Comparison of ENCODE assay signal across 24 cellular contexts in genomic region chr11:108807262-108807661, GRCh38.
"Had no signal": no experiment of that assay in that cellular context is flagged by ENCODE, and none has a peak within 500 bp of the region (broad histone marks: within the 10 kb centered on the region; RNA-seq: fewer than 3 reads in every experiment).

No MANE protein-coding gene starts in this region.

- DNase-seq: activated CD4-positive, alpha-beta T cell treated with anti-CD3 and anti-CD28 coated beads for 48 hours; activated CD4-positive, alpha-beta T cell treated with anti-CD3 and anti-CD28 coated beads, Interleukin-2, amount 50 U/mL, for 1 hour; activated CD4-positive, alpha-beta T cell treated with anti-CD3 and anti-CD28 coated beads, Interleukin-2, amount 50 U/mL, for 48 hours; activated CD8-positive, alpha-beta memory T cell treated with anti-CD3 and anti-CD28 coated beads for 24 hours; activated CD8-positive, alpha-beta T cell treated with anti-CD3 and anti-CD28 coated beads for 36 hours; activated gamma-delta T cell; activated naive CD4-positive, alpha-beta T cell; activated naive CD4-positive, alpha-beta T cell treated with anti-CD3 and anti-CD28 coated beads, Interleukin-2, amount 10 ng/mL, durations not matched to agents 7 days and 5 days; activated naive CD8-positive, alpha-beta T cell treated with anti-CD3 and anti-CD28 coated beads, Interleukin-2, amount 10 ng/mL, durations not matched to agents 7 days and 5 days; activated T-cell treated with anti-CD3 and anti-CD28 coated beads, Interleukin-2, amount 50 U/mL, for 24 hours; central memory CD4-positive, alpha-beta T cell; cerebellar nuclear complex; colonic mucosa; dorsolateral prefrontal cortex; effector memory CD4-positive, alpha-beta T cell; endodermal cell; foreskin fibroblast; head of caudate nucleus had no signal

- H3K9me3 Mint-ChIP-seq: activated CD8-positive, alpha-beta T cell treated with anti-CD3 and anti-CD28 coated beads for 36 hours; activated naive CD4-positive, alpha-beta T cell treated with anti-CD3 and anti-CD28 coated beads, Interleukin-2, amount 50 U/mL, for 72 hours; activated T-cell treated with anti-CD3 and anti-CD28 coated beads, Interleukin-2, amount 50 U/mL, for 24 hours; activated T-helper 1 cell treated with anti-CD3 and anti-CD28 coated beads, Interleukin-12 subunit alpha, Interleukin-12 subunit beta, Interleukin-2, Interleukin-4 antibody, amounts not matched to agents 30 ng/mL and 10 ng/mL and 1 ng/mL, durations not matched to agents 14 hours and 24 hours and 36 hours; dendritic cell treated with granulocyte-macrophage colony-stimulating factor and Interleukin-4, amounts not matched to agents 40 ng/mL and 50 ng/mL, for 4 days had no signal

- H3K27ac Mint-ChIP-seq: activated CD8-positive, alpha-beta T cell treated with anti-CD3 and anti-CD28 coated beads for 36 hours; activated naive CD4-positive, alpha-beta T cell treated with anti-CD3 and anti-CD28 coated beads, Interleukin-2, amount 10 ng/mL, durations not matched to agents 7 days and 5 days; activated naive CD4-positive, alpha-beta T cell treated with anti-CD3 and anti-CD28 coated beads, Interleukin-2, amount 50 U/mL, for 72 hours; activated naive CD8-positive, alpha-beta T cell treated with anti-CD3 and anti-CD28 coated beads, Interleukin-2, amount 10 ng/mL, durations not matched to agents 7 days and 5 days; activated T-cell treated with anti-CD3 and anti-CD28 coated beads, Interleukin-2, amount 50 U/mL, for 24 hours; activated T-helper 1 cell treated with anti-CD3 and anti-CD28 coated beads, Interleukin-12 subunit alpha, Interleukin-12 subunit beta, Interleukin-2, Interleukin-4 antibody, amounts not matched to agents 30 ng/mL and 10 ng/mL and 1 ng/mL, durations not matched to agents 14 hours and 24 hours and 36 hours; brain; dendritic cell treated with granulocyte-macrophage colony-stimulating factor and Interleukin-4, amounts not matched to agents 40 ng/mL and 50 ng/mL, for 4 days; endodermal cell had no signal

- H3K27me3 Mint-ChIP-seq: activated CD8-positive, alpha-beta T cell treated with anti-CD3 and anti-CD28 coated beads for 36 hours; activated naive CD4-positive, alpha-beta T cell treated with anti-CD3 and anti-CD28 coated beads, Interleukin-2, amount 10 ng/mL, durations not matched to agents 7 days and 5 days; activated naive CD8-positive, alpha-beta T cell treated with anti-CD3 and anti-CD28 coated beads, Interleukin-2, amount 10 ng/mL, durations not matched to agents 7 days and 5 days; activated T-cell treated with anti-CD3 and anti-CD28 coated beads, Interleukin-2, amount 50 U/mL, for 24 hours; brain; dendritic cell treated with granulocyte-macrophage colony-stimulating factor and Interleukin-4, amounts not matched to agents 40 ng/mL and 50 ng/mL, for 4 days had no signal

- FAIRE-seq: frontal cortex had no signal

- H3K4me3 Mint-ChIP-seq: activated CD8-positive, alpha-beta T cell treated with anti-CD3 and anti-CD28 coated beads for 36 hours; activated naive CD4-positive, alpha-beta T cell treated with anti-CD3 and anti-CD28 coated beads, Interleukin-2, amount 10 ng/mL, durations not matched to agents 7 days and 5 days; activated naive CD8-positive, alpha-beta T cell treated with anti-CD3 and anti-CD28 coated beads, Interleukin-2, amount 10 ng/mL, durations not matched to agents 7 days and 5 days; activated T-cell treated with anti-CD3 and anti-CD28 coated beads, Interleukin-2, amount 50 U/mL, for 24 hours; activated T-helper 1 cell treated with anti-CD3 and anti-CD28 coated beads, Interleukin-12 subunit alpha, Interleukin-12 subunit beta, Interleukin-2, Interleukin-4 antibody, amounts not matched to agents 30 ng/mL and 10 ng/mL and 1 ng/mL, durations not matched to agents 14 hours and 24 hours and 36 hours; brain; dendritic cell treated with granulocyte-macrophage colony-stimulating factor and Interleukin-4, amounts not matched to agents 40 ng/mL and 50 ng/mL, for 4 days; endodermal cell had no signal

- ATAC-seq: activated CD8-positive, alpha-beta T cell treated with anti-CD3 and anti-CD28 coated beads for 36 hours; esophagus mucosa had no signal
